Comparison of ENCODE assay signal across 21 cellular contexts in the genomic region with DNA sequence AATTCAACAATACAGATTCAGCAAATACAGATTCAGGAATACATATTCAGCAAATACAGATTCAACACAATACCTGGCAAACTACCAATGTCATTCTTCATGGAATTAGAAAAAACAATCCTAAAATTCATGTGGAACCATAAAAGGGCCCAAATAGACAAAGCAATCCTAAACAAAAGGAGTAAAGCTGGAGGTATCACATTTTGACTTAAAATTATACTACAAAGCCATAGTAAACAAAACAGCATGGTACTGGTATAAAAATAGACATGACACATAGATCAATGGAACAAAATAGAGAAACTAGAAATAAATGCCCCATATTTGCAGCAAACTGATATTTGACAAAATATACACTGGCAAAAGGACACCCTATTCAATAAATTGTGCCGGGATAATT. TPM values are rescaled to one million over a fixed set of nuclear protein-coding genes. Genes with fewer than 3 reads are reported as not detected.
A peak's percentile ranks its signal among the peaks of the same experiment; 100 is the strongest.
DNase-seq lines count a peak whose midpoint lies in the region; ATAC-seq, FAIRE-seq and TF ChIP-seq lines count a peak whose summit lies in the region.
"Had no signal": no experiment of that assay in that cellular context is flagged by ENCODE, and none has a peak within 500 bp of the region (broad histone marks: within the 10 kb centered on the region; RNA-seq: fewer than 3 reads in every experiment).

No MANE protein-coding gene starts in this region.

- TF ChIP-seq POLR2A in K562 (conservative IDR thresholded peaks at IDR 0.05): no peak
- no peak for TF ChIP-seq POLR2A in tibial nerve (IDR thresholded peaks at IDR 0.05)

- POLR2A ChIA-PET in K562 (lab: Yijun Ruan, JAX): no interaction called here

- no peaks in the 10 kb centered on the region for H3K36me3 ChIP-seq in CD4-positive, CD25-positive, alpha-beta regulatory T cell (ENCODE audit: control insufficient read depth, insufficient read depth, low read length)
- H3K36me3 ChIP-seq in K562 (ENCODE audit: control insufficient read depth, insufficient read depth, low read length) (0 out of 3 replicates have a peak, but pooled peaks cover under 1% of the 10 kb centered on the region), tibial nerve (no peaks in the 10 kb centered on the region)
- H3K36me3 ChIP-seq: BLaER1, HAP-1 had no signal

- no peak overlapping the region for H3K4me3 ChIP-seq in CD4-positive, CD25-positive, alpha-beta regulatory T cell (ENCODE audit: low read depth, low read length)
- H3K4me3 ChIP-seq in K562: no peak overlapping the region
- H3K4me3 ChIP-seq in tibial nerve: no peak overlapping the region
- H3K4me3 ChIP-seq in coronary artery: no peak overlapping the region
- H3K4me3 ChIP-seq: BLaER1, GM12878, HAP-1 had no signal

- H3K9ac ChIP-seq in K562 (ENCODE audit: insufficient read depth in 1 of 2, low read depth in 2 of 2, low read length in 2 of 2): no peak overlapping the region
- H3K9ac ChIP-seq: BLaER1 had no signal

- H3K27ac ChIP-seq in CD4-positive, CD25-positive, alpha-beta regulatory T cell (ENCODE audit: insufficient read depth, low read length, poor library complexity, severe bottlenecking): no peak overlapping the region
- H3K27ac ChIP-seq in K562 (ENCODE audit: extremely low read depth, low read depth, low read length) (no peak overlapping the region), tibial nerve (no peak overlapping the region), coronary artery (no peak overlapping the region)
- H3K27ac ChIP-seq: BLaER1, HL-60 had no signal

- no peaks in the 10 kb centered on the region for H3K9me1 ChIP-seq in K562 (ENCODE audit: control insufficient read depth, insufficient read depth, low read length)

- no TSS peak for BruUV-seq in K562 (replicated peaks; lab: Mats Ljungman, UMichigan)

- H3K4me1 ChIP-seq in CD4-positive, CD25-positive, alpha-beta regulatory T cell (ENCODE audit: control insufficient read depth, insufficient read depth, low read length, poor library complexity, severe bottlenecking): peaks cover 18% of the 10 kb centered on the region
- H3K4me1 ChIP-seq in K562 (replicated peaks in 1 of 2; ENCODE audit: control insufficient read depth in 2 of 2, insufficient read depth in 2 of 2, low read length in 2 of 2): peaks cover under 1 to 5% of the 10 kb centered on the region in 2 experiments; a peak in 2 of 5 replicates
- H3K4me1 ChIP-seq in tibial nerve: peaks cover 0 to 17% (median 6%) of the 10 kb centered on the region in 4 donors

- no peak overlapping the region for H3K4me2 ChIP-seq in K562 (ENCODE audit: insufficient read depth, low read length)
- H3K4me2 ChIP-seq: BLaER1 had no signal

- peaks cover 8% of the 10 kb centered on the region for H3K36me3 Mint-ChIP-seq in CD4-positive, CD25-positive, alpha-beta regulatory T cell
- H3K36me3 Mint-ChIP-seq in nephron (ENCODE audit: low read depth): peaks cover 30% of the 10 kb centered on the region
- H3K36me3 Mint-ChIP-seq: CD14-positive monocyte had no signal

- H3K79me2 ChIP-seq in K562 (ENCODE audit: control insufficient read depth, insufficient read depth, low read length): peaks cover 16% of the 10 kb centered on the region

- TF ChIP-seq RAD21 in K562 (CRISPR knock-in tag; conservative IDR thresholded peaks at IDR 0.05 in 1 of 2, IDR thresholded peaks at IDR 0.05 in 1 of 2): no peak

- in situ Hi-C loops in K562 (cut with MboI): no loop called here

- H3K27me3 Mint-ChIP-seq in CD4-positive, CD25-positive, alpha-beta regulatory T cell: peaks cover 22% of the 10 kb centered on the region
- no peaks in the 10 kb centered on the region for H3K27me3 Mint-ChIP-seq in nephron (ENCODE audit: low read depth)

- H3K4me3 Mint-ChIP-seq in CD4-positive, CD25-positive, alpha-beta regulatory T cell: peak overlapping the region in 3 of 4 donors; percentile 34 to 62 (median 40)
- H3K4me3 Mint-ChIP-seq in nephron: peak overlapping the region; percentile 14 to 32 (median 29)
- H3K4me3 Mint-ChIP-seq: CD14-positive monocyte had no signal

- H3K9me3 Mint-ChIP-seq in CD4-positive, CD25-positive, alpha-beta regulatory T cell: peaks cover 0 to 27% (median 4%) of the 10 kb centered on the region in 7 donors
- peaks cover 55% of the 10 kb centered on the region for H3K9me3 Mint-ChIP-seq in nephron

- DNase-seq in CD4-positive, CD25-positive, alpha-beta regulatory T cell: no peak
- DNase-seq in K562 (ENCODE audit: extremely low read depth in 1 of 4, low spot score in 3 of 4) (no peak), tibial nerve (ENCODE audit: low spot score in 2 of 2) (no peak), coronary artery (ENCODE audit: low spot score) (no peak)
- DNase-seq: AML-193; CD8-positive, alpha-beta memory T cell; COR-L47; DMS 273 treated with DMSO at 0.1 percent for 48 hours; DMS53; DND-41; EL had no signal

- TF ChIP-seq CTCF in K562 (IDR thresholded peaks at IDR 0.05 in 2 of 3, conservative IDR thresholded peaks at IDR 0.05 in 1 of 3; ENCODE audit: insufficient read depth in 2 of 3, low read depth in 1 of 3, low read length in 3 of 3) (no peak), nephron (IDR thresholded peaks at IDR 0.05; ENCODE audit: unreplicated experiment in 3 of 3) (no peak), tibial nerve (IDR thresholded peaks at IDR 0.05) (no peak), coronary artery (IDR thresholded peaks at IDR 0.05) (no peak)

- TF ChIP-seq EP300 in K562 (IDR thresholded peaks at IDR 0.05; ENCODE audit: low read length): no peak
- no peak for TF ChIP-seq EP300 in tibial nerve (IDR thresholded peaks at IDR 0.05)

- FAIRE-seq in K562 (lab: Jason Lieb, UNC): no peak
- FAIRE-seq: A204.1, GM12878, GM19239 had no signal

- intact Hi-C loops in K562 (cut with micrococcal nuclease): loop anchor here (10.0 kb wide), 1 partner anchor 571 kb away; a partner anchor contains a TSS

- peaks cover 1 to 24% (median 10%) of the 10 kb centered on the region in 4 donors for H3K4me1 Mint-ChIP-seq in CD4-positive, CD25-positive, alpha-beta regulatory T cell
- peaks cover 13% of the 10 kb centered on the region for H3K4me1 Mint-ChIP-seq in nephron

- peaks cover 20 to 22% of the 10 kb centered on the region in 2 experiments for H3K9me3 ChIP-seq in CD4-positive, CD25-positive, alpha-beta regulatory T cell (ENCODE audit: control insufficient read depth in 2 of 2, low read length in 2 of 2)
- H3K9me3 ChIP-seq in K562 (replicated peaks; ENCODE audit: control insufficient read depth, insufficient read depth, low read depth, low read length) (peaks cover 6% of the 10 kb centered on the region), tibial nerve (peaks cover 0 to 38% (median 0%) of the 10 kb centered on the region in 4 donors)

- 0 out of 2 replicates have a peak, but pooled peaks cover 3% of the 10 kb centered on the region for H4K20me1 ChIP-seq in K562 (replicated peaks; ENCODE audit: control insufficient read depth, insufficient read depth, low read length)

- 100% methylated on average over 1 of the region's 1 CpG for WGBS in K562 (ENCODE audit: insufficient coverage, low coverage, missing lambda C conversion rate)
- 95 to 97% methylated on average over 1 of the region's 1 CpG for WGBS in tibial nerve, 2 donors

- no peak overlapping the region for H2AFZ ChIP-seq in K562 (ENCODE audit: low read depth, low read length)

- ATAC-seq in CD4-positive, CD25-positive, alpha-beta regulatory T cell (ENCODE audit: low read depth in 2 of 2): no peak
- ATAC-seq in K562 (no peak), GM18498 (IDR thresholded peaks at IDR 0.05; ENCODE audit: unreplicated experiment) (no peak), HG02840 (IDR thresholded peaks at IDR 0.05; ENCODE audit: low FRiP score, unreplicated experiment) (no peak)
- ATAC-seq: GM12878 had no signal

- CTCF ChIA-PET in K562 (lab: Yijun Ruan, JAX; ENCODE audit: low intra/inter-chr PET ratio): no interaction called here

- no peak overlapping the region for H3K27ac Mint-ChIP-seq in CD4-positive, CD25-positive, alpha-beta regulatory T cell
- peak overlapping the region in 1 of 3 experiments; percentile 27 for H3K27ac Mint-ChIP-seq in nephron
- H3K27ac Mint-ChIP-seq: CD14-positive monocyte had no signal

- H3K27me3 ChIP-seq in CD4-positive, CD25-positive, alpha-beta regulatory T cell (ENCODE audit: control insufficient read depth, insufficient read depth, low read length): peaks cover 10% of the 10 kb centered on the region
- H3K27me3 ChIP-seq in K562 (ENCODE audit: control insufficient read depth in 2 of 2, insufficient read depth in 2 of 2, low read length in 2 of 2) (no peaks in the 10 kb centered on the region), tibial nerve (no peaks in the 10 kb centered on the region)
- H3K27me3 ChIP-seq: BLaER1 had no signal

RNA-seq across cellular contexts. Expression of a gene that starts 3.4 kb away (rescaled TPM):
- total RNA-seq in CD4-positive, CD25-positive, alpha-beta regulatory T cell: 61.7 TPM
- polyA plus RNA-seq in CD4-positive, CD25-positive, alpha-beta regulatory T cell: 10 to 100 TPM; 55.1 to 74.0 (median 61.3) TPM
- 35.5 and 114 TPM in 2 replicates for total RNA-seq in K562 (2011; cell fraction: chromatin; rRNA removed; ENCODE audit: low replicate concordance)
- total RNA-seq in K562 (2011; cell fraction: nucleolus; rRNA removed): 28.3 and 40.7 TPM in 2 replicates
- 50.2 and 78.4 TPM in 2 replicates for total RNA-seq in K562 (2011; cell fraction: nucleoplasm; rRNA removed)
- total RNA-seq in K562 (2014; rRNA removed) (42.9 and 45.1 TPM in 2 replicates), K562 (2014; rRNA removed; fragmentation: Illumina TruSeq; extraction: Trizol) (60.1 and 62.7 TPM in 2 replicates), K562 (2015; rRNA removed; fragmentation: Illumina TruSeq; extraction: Trizol) (38.8 and 43.4 TPM in 2 replicates), K562 (2021) (33.1 and 36.1 TPM in 2 replicates), tibial nerve (10 to 100 TPM; 18.6 to 41.3 (median 26.8) TPM)
- polyA plus RNA-seq in K562 (2011; rRNA removed) (34.6 and 43.1 TPM in 2 replicates), K562 (2014; fragmentation: Illumina TruSeq; extraction: Trizol) (40.0 and 41.7 TPM in 2 replicates), K562 (2014; fragmentation: Nextera tagmentation; extraction: Ambion mirVana) (10 to 100 TPM; 18.6 to 27.0 TPM), K562 (2014; rRNA removed) (35.0 and 47.6 TPM in 2 replicates)
- polyA plus RNA-seq in K562 (2011; cell fraction: cytosol; rRNA removed): 4.3 and 11.8 TPM in 2 replicates
- 8.1 and 14.4 TPM in 2 replicates for polyA plus RNA-seq in K562 (2011; cell fraction: nucleus; rRNA removed)
- 32.9 and 39.1 TPM in 2 replicates for polyA plus RNA-seq in K562 (2012)
- polyA minus RNA-seq in K562 (2011; rRNA and poly(A)+ RNA removed): 22.4 and 29.2 TPM in 2 replicates
- polyA minus RNA-seq in K562 (2011; cell fraction: cytosol; rRNA and poly(A)+ RNA removed): 8.5 and 10.3 TPM in 2 replicates
- 12.5 and 20.1 TPM in 2 replicates for polyA minus RNA-seq in K562 (2011; cell fraction: nucleus; rRNA and poly(A)+ RNA removed)

RNA-seq across cellular contexts. Expression of a gene that starts 43.2 kb away (rescaled TPM):
- total RNA-seq in CD4-positive, CD25-positive, alpha-beta regulatory T cell: 14.3 TPM
- 10 to 100 TPM; 18.7 to 26.2 (median 21.5) TPM for polyA plus RNA-seq in CD4-positive, CD25-positive, alpha-beta regulatory T cell
- 23.8 and 53.6 TPM in 2 replicates for total RNA-seq in K562 (2011; cell fraction: chromatin; rRNA removed; ENCODE audit: low replicate concordance)
- total RNA-seq in K562 (2011; cell fraction: nucleolus; rRNA removed): 16.1 and 17.7 TPM in 2 replicates
- 25.6 and 35.3 TPM in 2 replicates for total RNA-seq in K562 (2011; cell fraction: nucleoplasm; rRNA removed)
- total RNA-seq in K562 (2014; rRNA removed): 34.0 and 35.6 TPM in 2 replicates
- 33.4 and 36.6 TPM in 2 replicates for total RNA-seq in K562 (2014; rRNA removed; fragmentation: Illumina TruSeq; extraction: Trizol)
- 33.0 and 35.2 TPM in 2 replicates for total RNA-seq in K562 (2015; rRNA removed; fragmentation: Illumina TruSeq; extraction: Trizol)
- total RNA-seq in K562 (2021): 17.5 and 19.3 TPM in 2 replicates
- polyA plus RNA-seq in K562 (2011; rRNA removed): 35.0 and 36.0 TPM in 2 replicates
- 15.8 and 21.0 TPM in 2 replicates for polyA plus RNA-seq in K562 (2011; cell fraction: cytosol; rRNA removed)
- polyA plus RNA-seq in K562 (2011; cell fraction: nucleus; rRNA removed): 26.4 and 38.1 TPM in 2 replicates
- polyA plus RNA-seq in K562 (2012): 23.7 and 24.2 TPM in 2 replicates
- polyA plus RNA-seq in K562 (2014; fragmentation: Illumina TruSeq; extraction: Trizol): 36.9 and 44.8 TPM in 2 replicates
- polyA plus RNA-seq in K562 (2014; fragmentation: Nextera tagmentation; extraction: Ambion mirVana): 10 to 100 TPM; 10.7 to 11.1 TPM
- 28.5 and 29.5 TPM in 2 replicates for polyA plus RNA-seq in K562 (2014; rRNA removed)
- polyA minus RNA-seq in K562 (2011; rRNA and poly(A)+ RNA removed): 27.3 and 37.1 TPM in 2 replicates
- polyA minus RNA-seq in K562 (2011; cell fraction: cytosol; rRNA and poly(A)+ RNA removed): 10.5 and 11.0 TPM in 2 replicates
- polyA minus RNA-seq in K562 (2011; cell fraction: nucleus; rRNA and poly(A)+ RNA removed): 12.9 and 25.1 TPM in 2 replicates
- 10 to 100 TPM in 3 of 4 donors, 1 to 10 TPM in 1; 7.5 to 22.9 (median 16.9) TPM for total RNA-seq in tibial nerve
